In the genomic region with DNA sequence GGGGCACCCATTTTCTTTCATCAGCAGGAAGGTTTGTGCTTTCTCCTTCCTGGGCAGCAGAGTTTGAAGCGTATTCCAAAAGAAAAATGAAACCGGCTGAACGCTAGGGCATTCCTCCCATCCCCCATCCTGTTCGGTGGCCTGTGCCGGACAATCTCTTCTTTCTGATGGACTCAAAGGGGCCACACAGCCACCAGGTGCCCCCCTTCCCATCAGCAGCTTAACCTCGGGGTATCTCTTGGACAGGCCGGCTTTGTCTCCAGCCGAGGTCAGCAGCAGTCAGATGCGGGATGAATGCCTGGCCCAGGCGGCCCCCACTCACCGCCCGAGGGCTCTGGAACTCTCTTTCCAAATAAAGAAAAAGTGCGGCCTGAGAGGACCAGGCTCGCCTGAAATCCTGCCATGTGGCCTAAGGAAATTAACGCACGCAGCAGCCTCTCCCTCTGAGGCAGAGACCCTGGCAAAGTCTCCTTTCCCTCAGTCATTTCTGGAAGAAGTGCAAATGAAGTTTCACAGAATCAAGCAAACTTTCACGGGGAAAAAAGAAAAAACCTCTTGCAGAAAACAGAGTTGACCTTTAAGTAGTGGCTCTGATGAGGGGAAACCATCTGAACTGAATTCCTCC, we compare ENCODE assay signal across 8 cellular contexts.
A peak's percentile ranks its signal among the peaks of the same experiment; 100 is the strongest.
DNase-seq lines count a peak whose midpoint lies in the region; ATAC-seq lines count a peak whose summit lies in the region.

No MANE protein-coding gene starts in this region.

- peaks cover 7 to 70% (median 42%) of the 10 kb centered on the region in 4 donors for H3K4me1 Mint-ChIP-seq in CD4-positive, CD25-positive, alpha-beta regulatory T cell

- peaks cover 28% of the 10 kb centered on the region for H3K36me3 ChIP-seq in CD4-positive, CD25-positive, alpha-beta regulatory T cell (ENCODE audit: control insufficient read depth, insufficient read depth, low read length)
- H3K36me3 ChIP-seq in thymus (ENCODE audit: control insufficient read depth, insufficient read depth), result peaks cover 6% of the 10 kb centered on the region

- H3K4me1 ChIP-seq in CD4-positive, CD25-positive, alpha-beta regulatory T cell (ENCODE audit: control insufficient read depth, insufficient read depth, low read length, poor library complexity, severe bottlenecking), result peaks cover 67% of the 10 kb centered on the region
- H3K4me1 ChIP-seq in thymus (ENCODE audit: control insufficient read depth, insufficient read depth, low read length), result peaks cover 33% of the 10 kb centered on the region

- H3K27ac Mint-ChIP-seq in CD4-positive, CD25-positive, alpha-beta regulatory T cell, result peak overlapping the region; percentile 95 to 97 (median 96)

- H3K4me3 Mint-ChIP-seq in CD4-positive, CD25-positive, alpha-beta regulatory T cell, result peak overlapping the region; percentile 74 to 96 (median 87)

- peaks cover 19% of the 10 kb centered on the region for H3K36me3 Mint-ChIP-seq in CD4-positive, CD25-positive, alpha-beta regulatory T cell

- H3K9me3 Mint-ChIP-seq in CD4-positive, CD25-positive, alpha-beta regulatory T cell, result peaks cover 0 to 5% (median 0%) of the 10 kb centered on the region in 7 donors

- DNase-seq in CD4-positive, CD25-positive, alpha-beta regulatory T cell, result no peak
- DNase-seq in MV-4-11 (lab: John Stamatoyannopoulos, UW) (peak; percentile 54), caudate nucleus (lab: John Stamatoyannopoulos, UW) (peak in 57 of 61 donors; percentile 37 to 89 (median 70)), lung microvascular endothelial cell (ENCODE audit: low read depth in 2 of 2) (peak; percentile 51 to 68), mucosa of gallbladder (ENCODE audit: low spot score) (no peak)

- no peaks in the 10 kb centered on the region for H3K27me3 ChIP-seq in CD4-positive, CD25-positive, alpha-beta regulatory T cell (ENCODE audit: control insufficient read depth, insufficient read depth, low read length)
- H3K27me3 ChIP-seq in thymus (ENCODE audit: control insufficient read depth, insufficient read depth), result no peaks in the 10 kb centered on the region

- peak overlapping the region; percentile 70 for H3K27ac ChIP-seq in CD4-positive, CD25-positive, alpha-beta regulatory T cell (ENCODE audit: insufficient read depth, low read length, poor library complexity, severe bottlenecking)
- H3K27ac ChIP-seq in caudate nucleus (ENCODE audit: low read depth, low read length) (peak overlapping the region; percentile 98), thymus (ENCODE audit: low read depth) (peak overlapping the region; percentile 91)

- H3K4me3 ChIP-seq in CD4-positive, CD25-positive, alpha-beta regulatory T cell (ENCODE audit: low read depth, low read length), result peak overlapping the region; percentile 64
- no peak overlapping the region for H3K4me3 ChIP-seq in thymus (ENCODE audit: low read length)

- no peaks in the 10 kb centered on the region for H3K9me3 ChIP-seq in CD4-positive, CD25-positive, alpha-beta regulatory T cell (ENCODE audit: control insufficient read depth in 2 of 2, low read length in 2 of 2)
- no peaks in the 10 kb centered on the region for H3K9me3 ChIP-seq in thymus (ENCODE audit: control insufficient read depth)

- H3K27me3 Mint-ChIP-seq in CD4-positive, CD25-positive, alpha-beta regulatory T cell, result no peaks in the 10 kb centered on the region

- WGBS in thymus, result 83% methylated on average over 17 of the region's 17 CpGs

- ATAC-seq in CD4-positive, CD25-positive, alpha-beta regulatory T cell (ENCODE audit: low read depth in 2 of 2), result no peak
- ATAC-seq in HG03135 (IDR thresholded peaks at IDR 0.05; ENCODE audit: unreplicated experiment) (no peak), HG02970 (IDR thresholded peaks at IDR 0.05; ENCODE audit: low FRiP score, unreplicated experiment) (no peak)

Comparison
In these comparisons a context has a peak if more than half of its experiments do, and no peak if none do; other contexts are left out.
1. DNase-seq: peak in MV-4-11 (single experiment), caudate nucleus (57 of 61) and lung microvascular endothelial cell (2 of 2); none in CD4-positive, CD25-positive, alpha-beta regulatory T cell (0 of 3) and mucosa of gallbladder (single experiment).
2. Peak in every context shown above with its lines, with median percentiles within 50 percentile points of each other: H3K27ac ChIP-seq.